Comparison of ENCODE assay signal across 1 cellular context in the genomic region with DNA sequence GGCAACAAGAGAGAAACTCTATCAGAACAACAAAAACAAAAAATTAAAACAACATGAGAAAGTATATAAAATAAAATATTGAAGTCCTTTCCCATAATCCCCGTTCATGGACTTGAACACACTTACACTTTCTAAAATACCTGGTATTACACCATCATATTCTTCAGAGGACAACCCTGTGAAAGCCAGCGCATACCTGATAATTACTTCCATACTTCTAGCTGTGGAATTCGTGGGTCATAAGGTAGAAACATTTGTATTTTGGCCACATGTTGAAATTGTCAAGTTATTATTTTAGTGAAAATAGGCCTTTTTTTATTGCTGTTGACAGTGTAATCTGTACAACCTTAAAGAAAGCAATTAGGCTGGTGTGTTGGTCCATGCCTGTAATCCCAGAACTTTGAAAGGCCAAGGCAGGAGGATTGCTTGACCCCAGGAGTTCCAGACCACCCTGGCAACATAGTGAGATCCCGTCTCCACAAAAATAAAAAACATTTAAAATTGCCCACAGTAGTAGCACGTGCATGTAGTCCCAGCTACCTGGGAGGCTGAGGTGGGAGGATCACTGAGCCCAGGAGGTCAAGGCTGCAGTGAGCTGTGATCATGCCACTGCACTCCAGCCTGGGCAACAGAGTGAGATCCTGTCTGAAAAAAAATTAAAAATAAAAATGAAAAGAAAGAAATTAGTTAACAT.
A peak's percentile ranks its signal among the peaks of the same experiment; 100 is the strongest.
TF ChIP-seq lines count a peak whose summit lies in the region.

No MANE protein-coding gene starts in this region.

TF ChIP-seq in HepG2, 621 proteins besides CTCF, POLR2A, EP300 and RAD21:
- TF ChIP-seq, protein P1, sequence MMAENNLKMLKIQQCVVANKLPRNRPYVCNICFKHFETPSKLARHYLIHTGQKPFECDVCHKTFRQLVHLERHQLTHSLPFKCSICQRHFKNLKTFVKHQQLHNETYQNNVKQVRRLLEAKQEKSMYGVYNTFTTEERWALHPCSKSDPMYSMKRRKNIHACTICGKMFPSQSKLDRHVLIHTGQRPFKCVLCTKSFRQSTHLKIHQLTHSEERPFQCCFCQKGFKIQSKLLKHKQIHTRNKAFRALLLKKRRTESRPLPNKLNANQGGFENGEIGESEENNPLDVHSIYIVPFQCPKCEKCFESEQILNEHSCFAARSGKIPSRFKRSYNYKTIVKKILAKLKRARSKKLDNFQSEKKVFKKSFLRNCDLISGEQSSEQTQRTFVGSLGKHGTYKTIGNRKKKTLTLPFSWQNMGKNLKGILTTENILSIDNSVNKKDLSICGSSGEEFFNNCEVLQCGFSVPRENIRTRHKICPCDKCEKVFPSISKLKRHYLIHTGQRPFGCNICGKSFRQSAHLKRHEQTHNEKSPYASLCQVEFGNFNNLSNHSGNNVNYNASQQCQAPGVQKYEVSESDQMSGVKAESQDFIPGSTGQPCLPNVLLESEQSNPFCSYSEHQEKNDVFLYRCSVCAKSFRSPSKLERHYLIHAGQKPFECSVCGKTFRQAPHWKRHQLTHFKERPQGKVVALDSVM (CRISPR knock-in tag; IDR thresholded peaks at IDR 0.05), result peak; percentile 85
- TF ChIP-seq RFXANK (CRISPR knock-in tag; IDR thresholded peaks at IDR 0.05), result no peak
- peak; percentile 64 for TF ChIP-seq ZNF121 (CRISPR knock-in tag; IDR thresholded peaks at IDR 0.05)
- TF ChIP-seq, protein P2, sequence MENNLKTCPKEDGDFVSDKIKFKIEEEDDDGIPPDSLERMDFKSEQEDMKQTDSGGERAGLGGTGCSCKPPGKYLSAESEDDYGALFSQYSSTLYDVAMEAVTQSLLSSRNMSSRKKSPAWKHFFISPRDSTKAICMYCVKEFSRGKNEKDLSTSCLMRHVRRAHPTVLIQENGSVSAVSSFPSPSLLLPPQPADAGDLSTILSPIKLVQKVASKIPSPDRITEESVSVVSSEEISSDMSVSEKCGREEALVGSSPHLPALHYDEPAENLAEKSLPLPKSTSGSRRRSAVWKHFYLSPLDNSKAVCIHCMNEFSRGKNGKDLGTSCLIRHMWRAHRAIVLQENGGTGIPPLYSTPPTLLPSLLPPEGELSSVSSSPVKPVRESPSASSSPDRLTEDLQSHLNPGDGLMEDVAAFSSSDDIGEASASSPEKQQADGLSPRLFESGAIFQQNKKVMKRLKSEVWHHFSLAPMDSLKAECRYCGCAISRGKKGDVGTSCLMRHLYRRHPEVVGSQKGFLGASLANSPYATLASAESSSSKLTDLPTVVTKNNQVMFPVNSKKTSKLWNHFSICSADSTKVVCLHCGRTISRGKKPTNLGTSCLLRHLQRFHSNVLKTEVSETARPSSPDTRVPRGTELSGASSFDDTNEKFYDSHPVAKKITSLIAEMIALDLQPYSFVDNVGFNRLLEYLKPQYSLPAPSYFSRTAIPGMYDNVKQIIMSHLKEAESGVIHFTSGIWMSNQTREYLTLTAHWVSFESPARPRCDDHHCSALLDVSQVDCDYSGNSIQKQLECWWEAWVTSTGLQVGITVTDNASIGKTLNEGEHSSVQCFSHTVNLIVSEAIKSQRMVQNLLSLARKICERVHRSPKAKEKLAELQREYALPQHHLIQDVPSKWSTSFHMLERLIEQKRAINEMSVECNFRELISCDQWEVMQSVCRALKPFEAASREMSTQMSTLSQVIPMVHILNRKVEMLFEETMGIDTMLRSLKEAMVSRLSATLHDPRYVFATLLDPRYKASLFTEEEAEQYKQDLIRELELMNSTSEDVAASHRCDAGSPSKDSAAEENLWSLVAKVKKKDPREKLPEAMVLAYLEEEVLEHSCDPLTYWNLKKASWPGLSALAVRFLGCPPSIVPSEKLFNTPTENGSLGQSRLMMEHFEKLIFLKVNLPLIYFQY (CRISPR knock-in tag; IDR thresholded peaks at IDR 0.05; ENCODE audit: borderline replicate concordance), result no peak
